28 cellular contexts compared by ENCODE assay signal in genomic region chr15:75143738-75144334, GRCh38. TPM values are rescaled to one million over a fixed set of nuclear protein-coding genes. Genes with fewer than 3 reads are reported as not detected.
DNase-seq lines count a peak whose midpoint lies in the region; FAIRE-seq and TF ChIP-seq lines count a peak whose summit lies in the region.
"Had no signal": no experiment of that assay in that cellular context is flagged by ENCODE, and none has a peak within 500 bp of the region (broad histone marks: within the 10 kb centered on the region; RNA-seq: fewer than 3 reads in every experiment).

No MANE protein-coding gene starts in this region.

- no peaks in the 10 kb centered on the region for H3K4me1 Mint-ChIP-seq in activated T-cell treated with anti-CD3 and anti-CD28 coated beads, Interleukin-2, amount 50 U/mL, for 24 hours (ENCODE audit: low read depth)
- H3K4me1 Mint-ChIP-seq: activated CD4-positive, alpha-beta memory T cell treated with anti-CD3 and anti-CD28 coated beads, Interleukin-2, amount 10 ng/mL, durations not matched to agents 7 days and 5 days; activated naive CD4-positive, alpha-beta T cell treated with anti-CD3 and anti-CD28 coated beads, Interleukin-2, amount 10 ng/mL, durations not matched to agents 7 days and 5 days; B cell had no signal

- H3K4me3 Mint-ChIP-seq in activated T-cell treated with anti-CD3 and anti-CD28 coated beads, Interleukin-2, amount 50 U/mL, for 24 hours, result no peak overlapping the region
- H3K4me3 Mint-ChIP-seq: activated CD4-positive, alpha-beta memory T cell treated with anti-CD3 and anti-CD28 coated beads, Interleukin-2, amount 10 ng/mL, durations not matched to agents 7 days and 5 days; activated naive CD4-positive, alpha-beta T cell treated with anti-CD3 and anti-CD28 coated beads, Interleukin-2, amount 10 ng/mL, durations not matched to agents 7 days and 5 days; B cell; brain; CD8-positive, alpha-beta T cell; nephron progenitor cell; stimulated activated naive B cell treated with anti-CD40 and anti-IgM and Interleukin-4, amounts not matched to agents 10 μg/mL and 1 μg/mL and 100 μg/mL, for 72 hours; T-helper 2 cell treated with Interferon-gamma antibody and Interleukin-4, amounts not matched to agents 5 μg/mL and 100 μg/mL, for 36 hours had no signal

- FAIRE-seq in GM12891 (lab: Jason Lieb, UNC), result no peak
- FAIRE-seq: frontal cortex, HTR-8/SVneo, K562 had no signal

- H3K27me3 Mint-ChIP-seq in activated T-cell treated with anti-CD3 and anti-CD28 coated beads, Interleukin-2, amount 50 U/mL, for 24 hours, result no peaks in the 10 kb centered on the region
- H3K27me3 Mint-ChIP-seq: brain had no signal

- H3K36me3 Mint-ChIP-seq in activated T-cell treated with anti-CD3 and anti-CD28 coated beads, Interleukin-2, amount 50 U/mL, for 24 hours (ENCODE audit: low read depth), result peaks cover 12% of the 10 kb centered on the region
- H3K36me3 Mint-ChIP-seq: stimulated activated naive B cell treated with anti-CD40 and anti-IgM and Interleukin-4, amounts not matched to agents 10 μg/mL and 1 μg/mL and 100 μg/mL, for 72 hours had no signal

- DNase-seq in activated T-cell treated with anti-CD3 and anti-CD28 coated beads, Interleukin-2, amount 50 U/mL, for 24 hours, result peak; percentile 34
- no peak for DNase-seq in activated T-cell treated with anti-CD3 and anti-CD28 coated beads, Interleukin-2, amount 50 U/mL, for 1 hour
- peak; percentile 26 for DNase-seq in NAMALWA (ENCODE audit: low spot score)
- DNase-seq in left kidney (ENCODE audit: low read depth, low spot score), result peak; percentile 43
- DNase-seq in GM12891 (ENCODE audit: insufficient read length, low spot score), result no peak
- DNase-seq in stimulated activated CD4-positive, alpha-beta T cell treated with anti-CD3 and anti-CD28 coated beads, Interleukin-2, amount 100 ng/mL, for 48 hours, result no peak
- no peak for DNase-seq in activated CD4-positive, CD25-positive, alpha-beta regulatory T cell treated with anti-CD3 and anti-CD28 coated beads, Interleukin-2, amount 50 U/mL, for 72 hours
- DNase-seq: activated CD4-positive, alpha-beta memory T cell treated with anti-CD3 and anti-CD28 coated beads, Interleukin-2, amount 10 ng/mL, durations not matched to agents 7 days and 5 days; activated CD4-positive, alpha-beta T cell treated with anti-CD3 and anti-CD28 coated beads for 1 hour; activated CD8-positive, alpha-beta memory T cell treated with anti-CD3 and anti-CD28 coated beads, Interleukin-2, amount 50 U/mL, for 4 hours; activated naive CD4-positive, alpha-beta T cell treated with anti-CD3 and anti-CD28 coated beads, Interleukin-2, amount 10 ng/mL, durations not matched to agents 7 days and 5 days; amniotic stem cell; CD8-positive, alpha-beta T cell; cerebellar nuclear complex; DMS153; dorsolateral prefrontal cortex; NCI-H1105; NCI-H187; NCI-H774; nephron progenitor cell; ovary; stimulated activated naive B cell treated with anti-CD40 and anti-IgM and Interleukin-4, amounts not matched to agents 10 μg/mL and 1 μg/mL and 100 μg/mL, for 72 hours had no signal

- no peak for TF ChIP-seq POLR2A in GM12891 (IDR thresholded peaks at IDR 0.05; ENCODE audit: low read depth, low read length)

- H3K27ac Mint-ChIP-seq in activated T-cell treated with anti-CD3 and anti-CD28 coated beads, Interleukin-2, amount 50 U/mL, for 24 hours, result no peak overlapping the region
- H3K27ac Mint-ChIP-seq: activated CD4-positive, alpha-beta memory T cell treated with anti-CD3 and anti-CD28 coated beads, Interleukin-2, amount 10 ng/mL, durations not matched to agents 7 days and 5 days; activated naive CD4-positive, alpha-beta T cell treated with anti-CD3 and anti-CD28 coated beads, Interleukin-2, amount 10 ng/mL, durations not matched to agents 7 days and 5 days; B cell; brain; CD8-positive, alpha-beta T cell; nephron progenitor cell; stimulated activated naive B cell treated with anti-CD40 and anti-IgM and Interleukin-4, amounts not matched to agents 10 μg/mL and 1 μg/mL and 100 μg/mL, for 72 hours; T-helper 2 cell treated with Interferon-gamma antibody and Interleukin-4, amounts not matched to agents 5 μg/mL and 100 μg/mL, for 36 hours had no signal

- H3K9me3 Mint-ChIP-seq in activated T-cell treated with anti-CD3 and anti-CD28 coated beads, Interleukin-2, amount 50 U/mL, for 24 hours, result peaks cover 29% of the 10 kb centered on the region

TF ChIP-seq in GM12891, 5 proteins besides CTCF, POLR2A, EP300 and RAD21:
- TF ChIP-seq PAX5 (IDR thresholded peaks at IDR 0.05; ENCODE audit: insufficient read depth, low read length, severe bottlenecking) (no peak), TAF1 (IDR thresholded peaks at IDR 0.05; ENCODE audit: low read depth, low read length) (no peak), POU2F2 (IDR thresholded peaks at IDR 0.05; ENCODE audit: low read depth, low read length) (no peak), SPI1 (IDR thresholded peaks at IDR 0.05; ENCODE audit: low read depth, low read length) (no peak), POLR2AphosphoS5 (IDR thresholded peaks at IDR 0.05; ENCODE audit: low read depth, low read length) (no peak)

RNA-seq across cellular contexts. Expression of gene C15orf39, which starts 57.8 kb away (rescaled TPM):
- 41.0 TPM for polyA plus RNA-seq in GM12891 (2012; ENCODE audit: low read depth, missing spikeins)

Comparison
In these comparisons a context has a peak if more than half of its experiments do, and no peak if none do; other contexts are left out.
1. DNase-seq: peak in activated T-cell treated with anti-CD3 and anti-CD28 coated beads, Interleukin-2, amount 50 U/mL, for 24 hours (single experiment), NAMALWA (single experiment) and left kidney (single experiment); none in activated T-cell treated with anti-CD3 and anti-CD28 coated beads, Interleukin-2, amount 50 U/mL, for 1 hour (single experiment), GM12891 (single experiment), stimulated activated CD4-positive, alpha-beta T cell treated with anti-CD3 and anti-CD28 coated beads, Interleukin-2, amount 100 ng/mL, for 48 hours (0 of 2) and activated CD4-positive, CD25-positive, alpha-beta regulatory T cell treated with anti-CD3 and anti-CD28 coated beads, Interleukin-2, amount 50 U/mL, for 72 hours (single experiment).